ENCODE assay signal across 8 cellular contexts in the genomic region with DNA sequence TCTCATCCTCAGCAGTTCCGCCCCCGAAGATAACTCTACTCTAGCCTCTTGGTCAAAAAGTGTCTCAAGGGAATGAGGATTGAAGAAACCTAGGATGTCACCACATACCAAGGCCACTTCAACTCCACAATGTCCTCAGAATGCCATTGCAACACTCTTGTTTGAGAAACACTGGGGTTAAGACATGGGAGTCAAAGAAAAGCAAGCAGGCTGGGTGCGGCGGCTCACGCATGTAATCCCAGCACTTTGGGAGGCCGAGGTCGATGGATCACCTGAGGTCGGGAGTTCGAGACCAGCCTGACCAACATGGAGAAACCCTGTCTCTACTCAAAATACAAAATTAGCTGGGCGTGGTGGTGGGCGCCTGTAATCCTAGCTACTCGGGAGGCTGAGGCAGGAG. TPM values are rescaled to one million over a fixed set of nuclear protein-coding genes. Genes with fewer than 3 reads are reported as not detected.
DNase-seq lines count a peak whose midpoint lies in the region; ATAC-seq and TF ChIP-seq lines count a peak whose summit lies in the region.
"Not testable (repeated sequence)": the region's sequence is repeated elsewhere in the genome, so short reads cannot be mapped to it uniquely, and the experiment has no call there.

No MANE protein-coding gene starts in this region.

- H4K20me1 ChIP-seq in BLaER1, result not testable (repeated sequence)

- H3K4me2 ChIP-seq in BLaER1, result peak overlapping the region; percentile 72

- not testable (repeated sequence) for DNase-seq in CD8-positive, alpha-beta memory T cell; activated CD4-positive, alpha-beta T cell treated with anti-CD3 and anti-CD28 coated beads, Interleukin-2, amount 10 ng/mL, durations not matched to agents 7 days and 5 days; activated naive CD8-positive, alpha-beta T cell treated with anti-CD3 and anti-CD28 coated beads for 36 hours
- DNase-seq in NB4 (ENCODE audit: low read depth), result peak; percentile 86
- DNase-seq in SKM-1 treated with dmso at 0.1 percent for 144 hours (lab: John Stamatoyannopoulos, UW; ENCODE audit: unreplicated experiment), result peak; percentile 95
- peak; percentile 39 for DNase-seq in lung (ENCODE audit: low spot score)

- WGBS in lung, 2 donors, result 46 to 79% methylated on average over 12 of the region's 12 CpGs

- H3K4me3 ChIP-seq in BLaER1; CD8-positive, alpha-beta memory T cell (ENCODE audit: low read length); NB4 (ENCODE audit: low read depth, low read length); lung: not testable (repeated sequence)
- H3K4me3 ChIP-seq in neutrophil (ENCODE audit: low read depth in 1 of 2, low read length in 1 of 2), result peak overlapping the region; percentile 2 to 33

- peak overlapping the region; percentile 22 to 96 (median 88) for H3K27ac Mint-ChIP-seq in CD8-positive, alpha-beta memory T cell
- peak overlapping the region; percentile 96 for H3K27ac Mint-ChIP-seq in activated CD4-positive, alpha-beta T cell treated with anti-CD3 and anti-CD28 coated beads, Interleukin-2, amount 10 ng/mL, durations not matched to agents 7 days and 5 days
- H3K27ac Mint-ChIP-seq in activated naive CD8-positive, alpha-beta T cell treated with anti-CD3 and anti-CD28 coated beads for 36 hours, result peak overlapping the region; percentile 20

- H3K36me3 Mint-ChIP-seq in CD8-positive, alpha-beta memory T cell; activated CD4-positive, alpha-beta T cell treated with anti-CD3 and anti-CD28 coated beads, Interleukin-2, amount 10 ng/mL, durations not matched to agents 7 days and 5 days (ENCODE audit: low read depth); activated naive CD8-positive, alpha-beta T cell treated with anti-CD3 and anti-CD28 coated beads for 36 hours: not testable (repeated sequence)

- peak overlapping the region in 1 of 7 donors; percentile 40 for H3K4me3 Mint-ChIP-seq in CD8-positive, alpha-beta memory T cell
- H3K4me3 Mint-ChIP-seq in activated CD4-positive, alpha-beta T cell treated with anti-CD3 and anti-CD28 coated beads, Interleukin-2, amount 10 ng/mL, durations not matched to agents 7 days and 5 days; activated naive CD8-positive, alpha-beta T cell treated with anti-CD3 and anti-CD28 coated beads for 36 hours: not testable (repeated sequence)

- H3K4me1 ChIP-seq in BLaER1, result peaks cover 33% of the 10 kb centered on the region
- peaks cover 31% of the 10 kb centered on the region for H3K4me1 ChIP-seq in CD8-positive, alpha-beta memory T cell (ENCODE audit: insufficient read depth, low read length)
- H3K4me1 ChIP-seq in lung (ENCODE audit: control insufficient read depth in 2 of 2, insufficient read depth in 2 of 2, low read length in 2 of 2), result not testable (repeated sequence)
- peaks cover 78 to 81% of the 10 kb centered on the region in 2 experiments for H3K4me1 ChIP-seq in neutrophil (ENCODE audit: control insufficient read depth in 1 of 2, insufficient read depth in 1 of 2, low read depth in 1 of 2, low read length in 1 of 2)

- not testable (repeated sequence) for TF ChIP-seq CTCF in NB4 (IDR thresholded peaks at IDR 0.05; ENCODE audit: low read depth, low read length); lung (IDR thresholded peaks at IDR 0.05; ENCODE audit: control extremely low read depth, extremely low read depth); neutrophil (IDR thresholded peaks at IDR 0.05)

- H3K27ac ChIP-seq in BLaER1; CD8-positive, alpha-beta memory T cell (ENCODE audit: low read depth, low read length); lung (ENCODE audit: low read depth in 1 of 2, low read length in 1 of 2): not testable (repeated sequence)
- peak overlapping the region; percentile 82 for H3K27ac ChIP-seq in neutrophil

- not testable (repeated sequence) for H3K27me3 ChIP-seq in BLaER1; CD8-positive, alpha-beta memory T cell (ENCODE audit: insufficient read depth, low read length, poor library complexity, severe bottlenecking); lung (ENCODE audit: control insufficient read depth, insufficient read depth); neutrophil

- H3K9me3 Mint-ChIP-seq in CD8-positive, alpha-beta memory T cell; activated CD4-positive, alpha-beta T cell treated with anti-CD3 and anti-CD28 coated beads, Interleukin-2, amount 10 ng/mL, durations not matched to agents 7 days and 5 days; activated naive CD8-positive, alpha-beta T cell treated with anti-CD3 and anti-CD28 coated beads for 36 hours: not testable (repeated sequence)

- H3K4me1 Mint-ChIP-seq in CD8-positive, alpha-beta memory T cell, result peaks cover 25 to 32% (median 28%) of the 10 kb centered on the region in 3 donors
- H3K4me1 Mint-ChIP-seq in activated CD4-positive, alpha-beta T cell treated with anti-CD3 and anti-CD28 coated beads, Interleukin-2, amount 10 ng/mL, durations not matched to agents 7 days and 5 days, result peaks cover 55% of the 10 kb centered on the region
- H3K4me1 Mint-ChIP-seq in activated naive CD8-positive, alpha-beta T cell treated with anti-CD3 and anti-CD28 coated beads for 36 hours, result peaks cover 31% of the 10 kb centered on the region

- not testable (repeated sequence) for H3K27me3 Mint-ChIP-seq in CD8-positive, alpha-beta memory T cell; activated CD4-positive, alpha-beta T cell treated with anti-CD3 and anti-CD28 coated beads, Interleukin-2, amount 10 ng/mL, durations not matched to agents 7 days and 5 days; activated naive CD8-positive, alpha-beta T cell treated with anti-CD3 and anti-CD28 coated beads for 36 hours

- H3K36me3 ChIP-seq in BLaER1; CD8-positive, alpha-beta memory T cell (ENCODE audit: insufficient read depth, low read length); lung (ENCODE audit: control insufficient read depth in 2 of 2, insufficient read depth in 2 of 2, low read length in 2 of 2); neutrophil: not testable (repeated sequence)

- not testable (repeated sequence) for H3K9ac ChIP-seq in BLaER1

- POLR2A ChIA-PET in CD8-positive, alpha-beta memory T cell (lab: Charles Lee); activated CD4-positive, alpha-beta T cell treated with anti-CD3 and anti-CD28 coated beads, Interleukin-2, amount 10 ng/mL, durations not matched to agents 7 days and 5 days (lab: Charles Lee): not testable (repeated sequence)

- ATAC-seq in lung (ENCODE audit: insufficient read depth, low FRiP score), result peak; percentile 17

- CTCF ChIA-PET in CD8-positive, alpha-beta memory T cell (lab: Charles Lee), result interaction anchor here (1.7 kb wide), 1 partner anchor 17 kb away, joined by 5 read pairs; no protein-coding TSS in a partner anchor
- CTCF ChIA-PET in activated CD4-positive, alpha-beta T cell treated with anti-CD3 and anti-CD28 coated beads, Interleukin-2, amount 10 ng/mL, durations not matched to agents 7 days and 5 days (lab: Charles Lee), result not testable (repeated sequence)

- not testable (repeated sequence) for TF ChIP-seq POLR2A in NB4 (IDR thresholded peaks at IDR 0.05; ENCODE audit: extremely low read depth, insufficient read length)

- not testable (repeated sequence) for H3K9me3 ChIP-seq in BLaER1; CD8-positive, alpha-beta memory T cell (ENCODE audit: low read length); lung (ENCODE audit: control insufficient read depth in 2 of 2, insufficient read depth in 1 of 2, low read length in 1 of 2); neutrophil

RNA-seq across cellular contexts. Expression of gene PTPRJ, which starts 28.9 kb away (rescaled TPM):
- total RNA-seq in CD8-positive, alpha-beta memory T cell, result 10 to 100 TPM; 25.1 to 25.6 TPM
- polyA plus RNA-seq in CD8-positive, alpha-beta memory T cell, result 16.0 TPM
- 10 to 100 TPM; 75.2 to 81.3 TPM for total RNA-seq in activated CD4-positive, alpha-beta T cell treated with anti-CD3 and anti-CD28 coated beads, Interleukin-2, amount 10 ng/mL, durations not matched to agents 7 days and 5 days
- total RNA-seq in activated naive CD8-positive, alpha-beta T cell treated with anti-CD3 and anti-CD28 coated beads for 36 hours, result 10 to 100 TPM; 11.8 to 13.1 TPM
- total RNA-seq in lung, result 10 to 100 TPM; 32.7 to 51.4 TPM
- 10 to 100 TPM in 1 of 2 donors, 1 to 10 TPM in 1; 3.9 to 31.4 TPM for polyA plus RNA-seq in lung

Comparison
In these comparisons a context has a peak if more than half of its experiments do, and no peak if none do; other contexts are left out.
1. H3K27ac Mint-ChIP-seq: peak in every context shown above with its lines; median percentile 96 in activated CD4-positive, alpha-beta T cell treated with anti-CD3 and anti-CD28 coated beads, Interleukin-2, amount 10 ng/mL, durations not matched to agents 7 days and 5 days; 88 in CD8-positive, alpha-beta memory T cell; 20 in activated naive CD8-positive, alpha-beta T cell treated with anti-CD3 and anti-CD28 coated beads for 36 hours.